Comparison of ENCODE assay signal across 1 cellular context in genomic region chr20:32468860-32469259, GRCh38.
TF ChIP-seq lines count a peak whose summit lies in the region.

No MANE protein-coding gene starts in this region.

TF ChIP-seq in IMR-90, 13 proteins besides CTCF, POLR2A, EP300 and RAD21:
- no peak for TF ChIP-seq SMC3 (IDR thresholded peaks at IDR 0.05; ENCODE audit: low read depth, low read length)
- TF ChIP-seq NFE2L2 (IDR thresholded peaks at IDR 0.05; ENCODE audit: low read depth, low read length) = no peak
- no peak for TF ChIP-seq MXI1 (IDR thresholded peaks at IDR 0.05; ENCODE audit: borderline replicate concordance, low read depth, low read length)
- no peak for TF ChIP-seq CHD1 (IDR thresholded peaks at IDR 0.05; ENCODE audit: low read depth, low read length)
- no peak for TF ChIP-seq ELK1 (IDR thresholded peaks at IDR 0.05; ENCODE audit: borderline replicate concordance, low read depth, low read length)
- no peak for TF ChIP-seq RCOR1 (IDR thresholded peaks at IDR 0.05; ENCODE audit: insufficient replicate concordance, low read length)
- no peak for TF ChIP-seq BHLHE40 (IDR thresholded peaks at IDR 0.05; ENCODE audit: low read depth, low read length)
- no peak for TF ChIP-seq RFX5 (IDR thresholded peaks at IDR 0.05; ENCODE audit: low read depth, low read length)
- no peak for TF ChIP-seq CEBPB (IDR thresholded peaks at IDR 0.05; ENCODE audit: low read depth, low read length)
- no peak for TF ChIP-seq MAFK (IDR thresholded peaks at IDR 0.05; ENCODE audit: low read depth, low read length)
- TF ChIP-seq MAZ (IDR thresholded peaks at IDR 0.05; ENCODE audit: borderline replicate concordance, low read depth, low read length) = no peak
- TF ChIP-seq, protein P1, sequence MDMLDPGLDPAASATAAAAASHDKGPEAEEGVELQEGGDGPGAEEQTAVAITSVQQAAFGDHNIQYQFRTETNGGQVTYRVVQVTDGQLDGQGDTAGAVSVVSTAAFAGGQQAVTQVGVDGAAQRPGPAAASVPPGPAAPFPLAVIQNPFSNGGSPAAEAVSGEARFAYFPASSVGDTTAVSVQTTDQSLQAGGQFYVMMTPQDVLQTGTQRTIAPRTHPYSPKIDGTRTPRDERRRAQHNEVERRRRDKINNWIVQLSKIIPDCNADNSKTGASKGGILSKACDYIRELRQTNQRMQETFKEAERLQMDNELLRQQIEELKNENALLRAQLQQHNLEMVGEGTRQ (IDR thresholded peaks at IDR 0.05; ENCODE audit: low read depth, low read length) = no peak
- no peak for TF ChIP-seq FOS (IDR thresholded peaks at IDR 0.05; ENCODE audit: low read depth, low read length)
